Comparison of ENCODE assay signal across 24 cellular contexts in genomic region chr7:52779004-52779403, GRCh38.
"Had no signal": no experiment of that assay in that cellular context is flagged by ENCODE, and none has a peak within 500 bp of the region (broad histone marks: within the 10 kb centered on the region; RNA-seq: fewer than 3 reads in every experiment).

No MANE protein-coding gene starts in this region.

- FAIRE-seq: small intestine had no signal

- H3K4me3 ChIP-seq: neural progenitor cell, ovary, right lobe of liver, sigmoid colon, stomach, thoracic aorta, thyroid gland, tibial nerve, upper lobe of right lung, uterus had no signal

- H3K4me1 ChIP-seq: neural progenitor cell, parathyroid adenoma, right lobe of liver, stomach, thyroid gland, tibial nerve, upper lobe of right lung, uterus had no signal

- H3K27ac ChIP-seq: neural progenitor cell, ovary, parathyroid adenoma, right lobe of liver, stomach, thoracic aorta, thyroid gland, tibial nerve, upper lobe of right lung, uterus had no signal

- ATAC-seq: naive thymus-derived CD4-positive, alpha-beta T cell; natural killer cell; right cardiac atrium; right lobe of liver; stimulated activated effector memory CD8-positive, alpha-beta T cell treated with anti-CD3 and anti-CD28 coated beads, Interleukin-12 subunit alpha, Interleukin-12 subunit beta, amount 100 ng/mL, for 72 hours; stimulated activated naive B cell treated with anti-CD40 and anti-IgM and Interleukin-4, amounts not matched to agents 10 μg/mL and 1 μg/mL and 100 μg/mL, for 72 hours; upper lobe of right lung had no signal

- H3K27me3 ChIP-seq: neural progenitor cell, ovary, right lobe of liver, sigmoid colon, stomach, thyroid gland, tibial nerve, upper lobe of right lung, uterus had no signal

- DNase-seq: naive thymus-derived CD4-positive, alpha-beta T cell; natural killer cell; occipital lobe; ovary; posterior cingulate gyrus; right cardiac atrium; right lobe of liver; sigmoid colon; small intestine; stimulated activated CD4-positive, alpha-beta T cell treated with anti-CD3 and anti-CD28 coated beads, Interleukin-15, amount 100 ng/mL, for 24 hours; stimulated activated CD4-positive, alpha-beta T cell treated with anti-CD3 and anti-CD28 coated beads, Interleukin-2, amount 100 ng/mL, for 24 hours; stimulated activated CD4-positive, alpha-beta T cell treated with anti-CD3 and anti-CD28 coated beads, Interleukin-2, amount 100 ng/mL, for 48 hours; stimulated activated CD4-positive, alpha-beta T cell treated with anti-CD3 and anti-CD28 coated beads, Interleukin-4, amount 100 ng/mL, for 24 hours; stimulated activated naive B cell treated with anti-CD40 and anti-IgM and Interleukin-4, amounts not matched to agents 10 μg/mL and 1 μg/mL and 100 μg/mL, for 72 hours; stimulated activated naive CD4-positive, alpha-beta T cell treated with Interleukin-2 at 50 U/mL for 16 hours; stomach; thyroid gland; upper lobe of right lung; uterus had no signal

- H3K36me3 ChIP-seq: neural progenitor cell, ovary, right lobe of liver, sigmoid colon, stomach, thoracic aorta, thyroid gland, tibial nerve, upper lobe of right lung, uterus had no signal

- H3K9ac ChIP-seq: neural progenitor cell, parathyroid adenoma had no signal

- H3K9me3 ChIP-seq: ovary, right lobe of liver, thyroid gland, upper lobe of right lung, uterus had no signal
